Comparison of ENCODE assay signal across 1 cellular context in genomic region chr14:33949051-33950037, GRCh38.
TF ChIP-seq lines count a peak whose summit lies in the region.

No MANE protein-coding gene starts in this region.

TF ChIP-seq in A549, 52 proteins besides CTCF, POLR2A, EP300 and RAD21 (continued from another document):
- TF ChIP-seq PBX3 (IDR thresholded peaks at IDR 0.05) (no peak), TP53 (CRISPR knock-in tag; IDR thresholded peaks at IDR 0.05) (no peak), POLR2AphosphoS2 (conservative IDR thresholded peaks at IDR 0.05; ENCODE audit: low read length) (no peak)
